In genomic region chr1:24043345-24044032, GRCh38 we compare ENCODE assay signal across 1 cellular context.
TF ChIP-seq lines count a peak whose summit lies in the region.

No MANE protein-coding gene starts in this region.

TF ChIP-seq in GM23338, 12 proteins besides CTCF, POLR2A, EP300 and RAD21 (continued from another document):
- TF ChIP-seq POLR2AphosphoS5 (IDR thresholded peaks at IDR 0.05; ENCODE audit: low read depth) (no peak), ZNF114 (CRISPR knock-in tag; IDR thresholded peaks at IDR 0.05) (no peak), EZH2phosphoT487 (IDR thresholded peaks at IDR 0.05; ENCODE audit: unreplicated experiment) (no peak), EZH2 (IDR thresholded peaks at IDR 0.05; ENCODE audit: low read depth, unreplicated experiment) (no peak), ZNF331 (CRISPR knock-in tag; IDR thresholded peaks at IDR 0.05; ENCODE audit: low read depth) (no peak), NANOG (IDR thresholded peaks at IDR 0.05; ENCODE audit: borderline replicate concordance) (no peak), JUNB (IDR thresholded peaks at IDR 0.05; ENCODE audit: unreplicated experiment) (no peak), ZNF462 (CRISPR knock-in tag; IDR thresholded peaks at IDR 0.05) (no peak), CREB1 (CRISPR knock-in tag; IDR thresholded peaks at IDR 0.05; ENCODE audit: low read depth) (no peak), STAT1 (IDR thresholded peaks at IDR 0.05; ENCODE audit: unreplicated experiment) (no peak), ETS1 (IDR thresholded peaks at IDR 0.05) (no peak)
